ENCODE assay signal across 8 cellular contexts in the genomic region with DNA sequence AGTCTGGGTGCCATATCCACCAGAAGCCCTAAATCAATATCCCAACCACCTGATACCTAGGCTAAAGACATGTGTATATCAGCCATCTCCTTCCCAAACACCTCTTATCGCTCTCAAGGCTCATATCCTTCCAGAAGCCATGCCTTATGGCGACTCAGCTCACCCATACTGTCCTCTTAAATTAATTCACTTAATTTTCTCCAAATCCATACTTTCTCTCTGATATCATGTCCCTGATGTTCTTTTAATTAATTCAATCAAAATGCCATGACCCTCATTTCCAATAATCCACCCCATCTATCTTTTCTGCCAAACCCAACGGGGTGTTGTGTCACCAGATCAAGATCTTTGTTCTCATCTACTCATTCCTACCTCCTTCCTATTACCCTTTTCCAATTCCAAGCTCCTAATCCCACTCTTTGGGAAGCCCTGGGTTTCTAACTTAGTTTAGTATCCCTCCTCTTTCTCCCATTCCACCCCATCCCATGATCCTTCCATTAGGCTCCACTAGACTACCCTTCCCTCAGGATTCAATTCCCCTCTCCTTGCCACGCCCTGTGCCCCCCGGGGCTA. TPM values are rescaled to one million over a fixed set of nuclear protein-coding genes. Genes with fewer than 3 reads are reported as not detected.
DNase-seq lines count a peak whose midpoint lies in the region; ATAC-seq and TF ChIP-seq lines count a peak whose summit lies in the region.

No MANE protein-coding gene starts in this region.

- H3K9me3 ChIP-seq in DND-41 (ENCODE audit: insufficient read depth, low read length, severe bottlenecking) (no peaks in the 10 kb centered on the region), esophagus (ENCODE audit: control insufficient read depth in 2 of 2, insufficient read depth in 1 of 2, low read depth in 1 of 2, low read length in 1 of 2) (no peaks in the 10 kb centered on the region), parathyroid adenoma (ENCODE audit: control insufficient read depth, low read length) (no peaks in the 10 kb centered on the region)

- peak overlapping the region; percentile 86 for H2AFZ ChIP-seq in DND-41 (ENCODE audit: low read depth, low read length)
- H2AFZ ChIP-seq in parathyroid adenoma, result peak overlapping the region; percentile 79

- H3K27me3 ChIP-seq in DND-41 (ENCODE audit: insufficient read depth, low read length, poor library complexity) (no peaks in the 10 kb centered on the region), esophagus (ENCODE audit: control insufficient read depth in 1 of 2, insufficient read depth in 2 of 2, low read length in 2 of 2) (no peaks in the 10 kb centered on the region), parathyroid adenoma (ENCODE audit: control insufficient read depth, insufficient read depth, low read length) (no peaks in the 10 kb centered on the region)

- CTCF ChIA-PET in RWPE1 (lab: Yijun Ruan, JAX), result interaction anchor here (1.0 kb wide), 1 partner anchor 10 kb away, joined by 4 read pairs; no protein-coding TSS in a partner anchor

- POLR2A ChIA-PET in RWPE1 (lab: Yijun Ruan, JAX; ENCODE audit: low non-redundant PET), result no interaction called here

- H3K4me3 ChIP-seq in DND-41 (ENCODE audit: low read depth in 1 of 2, low read length in 2 of 2), result peak overlapping the region; percentile 91 to 96
- H3K4me3 ChIP-seq in esophagus (ENCODE audit: low read depth in 1 of 2, low read length in 2 of 2), result peak overlapping the region; percentile 73 to 89
- H3K4me3 ChIP-seq in parathyroid adenoma (ENCODE audit: low read depth, low read length), result peak overlapping the region; percentile 99

- H3K9ac ChIP-seq in DND-41 (ENCODE audit: low read depth, low read length), result peak overlapping the region; percentile 84
- no peak overlapping the region for H3K9ac ChIP-seq in parathyroid adenoma

- H3K79me2 ChIP-seq in DND-41 (ENCODE audit: insufficient read depth, low read length) (peaks cover 53% of the 10 kb centered on the region), parathyroid adenoma (peaks cover 19% of the 10 kb centered on the region)

- 8 to 10% methylated on average over 5 of the region's 5 CpGs for WGBS in esophagus, 2 donors

- H3K27ac ChIP-seq in DND-41 (ENCODE audit: low read length) (peak overlapping the region; percentile 94), RWPE1 (peak overlapping the region; percentile 90), esophagus (ENCODE audit: low read depth in 2 of 2, low read length in 1 of 2) (peak overlapping the region; percentile 65 to 98), parathyroid adenoma (peak overlapping the region; percentile 86)

- no peaks in the 10 kb centered on the region for H4K20me1 ChIP-seq in DND-41 (ENCODE audit: insufficient read depth, low read length)

- peak overlapping the region; percentile 91 for H3K4me2 ChIP-seq in DND-41 (ENCODE audit: insufficient read depth, low read length)
- H3K4me2 ChIP-seq in parathyroid adenoma (ENCODE audit: low read length), result peak overlapping the region; percentile 93

- DNase-seq in DND-41 (no peak), RWPE1 (ENCODE audit: low spot score) (no peak), NCI-H187 (lab: John Stamatoyannopoulos, UW) (no peak), COR-L47 (lab: John Stamatoyannopoulos, UW) (no peak), NOMO-1 treated with DMSO at 0.1 percent for 48 hours (lab: John Stamatoyannopoulos, UW; ENCODE audit: unreplicated experiment) (no peak)

- TF ChIP-seq CTCF in DND-41 (IDR thresholded peaks at IDR 0.05; ENCODE audit: borderline replicate concordance, extremely low read depth, low read length, poor library complexity, severe bottlenecking) (no peak), RWPE1 (conservative IDR thresholded peaks at IDR 0.05; ENCODE audit: low read depth) (no peak), parathyroid adenoma (IDR thresholded peaks at IDR 0.05) (no peak)

- peaks cover 31% of the 10 kb centered on the region for H3K4me1 ChIP-seq in DND-41 (ENCODE audit: insufficient read depth, low read length)
- H3K4me1 ChIP-seq in esophagus (ENCODE audit: control insufficient read depth in 2 of 2, insufficient read depth in 2 of 2, low read length in 1 of 2), result no peaks in the 10 kb centered on the region
- peaks cover 11% of the 10 kb centered on the region for H3K4me1 ChIP-seq in parathyroid adenoma

- H3K36me3 ChIP-seq in DND-41 (ENCODE audit: insufficient read depth, low read length) (peaks cover 3% of the 10 kb centered on the region; the same call in 1 of the 2 replicates), esophagus (ENCODE audit: control insufficient read depth in 2 of 2, insufficient read depth in 2 of 2, low read length in 1 of 2) (no peaks in the 10 kb centered on the region), parathyroid adenoma (ENCODE audit: control insufficient read depth, insufficient read depth, low read length) (no peaks in the 10 kb centered on the region)

- ATAC-seq in DND-41 (ENCODE audit: insufficient read depth, low read depth), result no peak
- ATAC-seq in GM21423 (IDR thresholded peaks at IDR 0.05; ENCODE audit: unreplicated experiment), result no peak

RNA-seq across cellular contexts. Expression of gene ATF7, which starts 0.7 kb away (rescaled TPM):
- 10 to 100 TPM; 15.9 to 23.5 TPM for polyA plus RNA-seq in esophagus

RNA-seq across cellular contexts. Expression of gene ATP5MC2, which starts 50.4 kb away (rescaled TPM):
- 100 to 1,000 TPM; 334 to 466 TPM for polyA plus RNA-seq in esophagus
